Comparison of ENCODE assay signal across 8 cellular contexts in the genomic region with DNA sequence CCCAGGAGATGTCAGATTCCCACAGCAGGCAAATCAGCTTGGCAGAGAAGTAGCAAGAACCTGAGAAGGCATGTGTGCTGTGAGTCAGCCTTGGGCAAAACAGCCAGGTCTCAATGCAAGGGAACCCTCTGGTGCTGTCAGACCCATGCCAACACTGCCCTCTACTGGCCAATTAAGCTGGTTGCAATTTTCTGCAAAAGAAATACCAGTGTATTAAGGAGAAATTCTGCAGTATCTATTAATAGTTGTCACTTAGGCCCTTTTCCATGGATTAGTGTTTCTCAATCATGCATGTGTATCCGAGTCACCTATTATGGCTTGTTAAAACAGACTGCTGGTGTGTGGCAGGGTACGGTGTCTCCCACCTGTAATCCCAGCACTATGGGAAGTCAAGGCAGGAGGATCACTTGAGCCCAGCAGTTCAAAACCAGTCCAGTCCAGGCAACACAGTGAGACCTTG. TPM values are rescaled to one million over a fixed set of nuclear protein-coding genes. Genes with fewer than 3 reads are reported as not detected.
DNase-seq lines count a peak whose midpoint lies in the region; ATAC-seq, FAIRE-seq and TF ChIP-seq lines count a peak whose summit lies in the region.

No MANE protein-coding gene starts in this region.

- H2AFZ ChIP-seq in IMR-90 (replicated peaks; ENCODE audit: low read length, poor library complexity) (no peak overlapping the region), PC-9 (no peak overlapping the region)

- intact Hi-C loops in IMR-90 (cut with micrococcal nuclease): loop anchor here (1.0 to 5.0 kb wide), 5 partner anchors 97 to 161 kb away; no protein-coding TSS in a partner anchor
- intact Hi-C loops in PC-9 (cut with micrococcal nuclease; ENCODE audit: unreplicated experiment): loop anchor here (1.0 to 5.0 kb wide), 5 partner anchors 97 to 468 kb away; no protein-coding TSS in a partner anchor
- intact Hi-C loops in esophagus muscularis mucosa (cut with DNase I): loop anchor here (5.0 kb wide), 2 partner anchors 153 to 162 kb away; no protein-coding TSS in a partner anchor

- no peak overlapping the region for H2AK9ac ChIP-seq in IMR-90 (replicated peaks; ENCODE audit: low read depth, low read length, poor library complexity)

- H3K4me2 ChIP-seq in IMR-90 (ENCODE audit: low read depth, low read length) (no peak overlapping the region), PC-9 (no peak overlapping the region)

- H3K27ac Mint-ChIP-seq in naive thymus-derived CD8-positive, alpha-beta T cell: peak overlapping the region in 1 of 10 donors; percentile 16

- CTCF ChIA-PET in IMR-90 (lab: Yijun Ruan, JAX) (interaction anchor here (0.6 to 1.9 kb wide), 17 partner anchors 9 to 168 kb away, joined by 3 to 10 read pairs (median 3); no protein-coding TSS in a partner anchor), PC-9 (lab: Charles Lee) (interaction anchor here (0.6 to 1.4 kb wide), 4 partner anchors 23 to 161 kb away, joined by 3 to 9 read pairs (median 5); no protein-coding TSS in a partner anchor)

- no peaks in the 10 kb centered on the region for H3K9me2 ChIP-seq in PC-9 (ENCODE audit: insufficient read depth)

- ATAC-seq in IMR-90 (ENCODE audit: low read depth) (peak; percentile 87), GM18517 (IDR thresholded peaks at IDR 0.05; ENCODE audit: unreplicated experiment) (no peak)
- peak; percentile 90 to 98 for ATAC-seq in naive thymus-derived CD8-positive, alpha-beta T cell

- no peak overlapping the region for H2BK5ac ChIP-seq in IMR-90 (ENCODE audit: low read depth, low read length, poor library complexity, severe bottlenecking)

- peaks cover 78% of the 10 kb centered on the region for H4K20me1 ChIP-seq in IMR-90 (ENCODE audit: insufficient read depth, low read length)
- H4K20me1 ChIP-seq in PC-9 (ENCODE audit: insufficient read depth): peaks cover 11% of the 10 kb centered on the region

- 100% methylated on average over 1 of the region's 2 CpGs; no CpG with 5 or more reads in 1 of the 2 experiments for WGBS in IMR-90 (ENCODE audit: extremely low coverage in 2 of 2, insufficient read length in 1 of 2), 2 experiments
- 42% methylated on average over 2 of the region's 2 CpGs for WGBS in esophagus muscularis mucosa

- H2BK120ac ChIP-seq in IMR-90 (ENCODE audit: low read depth, low read length): no peak overlapping the region

- no peak overlapping the region for H2AK5ac ChIP-seq in IMR-90 (ENCODE audit: low read depth, low read length)

- H3K27me3 ChIP-seq in IMR-90 (ENCODE audit: control insufficient read depth, insufficient read depth, low read length) (no peaks in the 10 kb centered on the region), PC-9 (ENCODE audit: insufficient read depth, low read depth) (no peaks in the 10 kb centered on the region), esophagus muscularis mucosa (no peaks in the 10 kb centered on the region)

- H2BK20ac ChIP-seq in IMR-90 (ENCODE audit: low read depth, low read length): no peak overlapping the region

- no peak overlapping the region for H3K14ac ChIP-seq in IMR-90 (replicated peaks; ENCODE audit: low read depth, low read length)

- TF ChIP-seq POLR2A in IMR-90 (IDR thresholded peaks at IDR 0.05; ENCODE audit: low read depth, low read length): no peak
- TF ChIP-seq POLR2A in esophagus muscularis mucosa (IDR thresholded peaks at IDR 0.05; ENCODE audit: low read depth): no peak

- POLR2A ChIA-PET in IMR-90 (lab: Charles Lee; ENCODE audit: unreplicated experiment) (no interaction called here), PC-9 (lab: Charles Lee; ENCODE audit: unreplicated experiment) (interaction anchor here (0.6 kb wide), 2 partner anchors 208 to 291 kb away, joined by 3 to 5 read pairs; a partner anchor contains a TSS)
- POLR2A ChIA-PET in naive thymus-derived CD8-positive, alpha-beta T cell (lab: Charles Lee): interaction anchor here (1.7 kb wide), 1 partner anchor 165 kb away, joined by 8 read pairs; no protein-coding TSS in a partner anchor

- H2BK15ac ChIP-seq in IMR-90 (ENCODE audit: low read depth, low read length): no peak overlapping the region

- H4K5ac ChIP-seq in IMR-90 (ENCODE audit: low read depth, low read length): no peak overlapping the region

- H3K9me3 Mint-ChIP-seq in naive thymus-derived CD8-positive, alpha-beta T cell: no peaks in the 10 kb centered on the region

- peaks cover 23% of the 10 kb centered on the region; the same call in 1 of the 2 replicates for H3F3A ChIP-seq in PC-9 (ENCODE audit: insufficient read depth, low read depth)

- in situ Hi-C loops in IMR-90 (cut with MboI; ENCODE audit: low sequenced_read_pairs): loop anchor here (5.0 kb wide), 1 partner anchor 162 kb away; no protein-coding TSS in a partner anchor

- peaks cover 4% of the 10 kb centered on the region; the same call in 1 of the 2 replicates for H3K4me1 ChIP-seq in IMR-90 (ENCODE audit: control insufficient read depth, insufficient read depth, low read length)
- peaks cover 6% of the 10 kb centered on the region for H3K4me1 ChIP-seq in PC-9 (replicated peaks; ENCODE audit: insufficient read depth)
- peaks cover 23 to 40% (median 27%) of the 10 kb centered on the region in 4 donors for H3K4me1 ChIP-seq in esophagus muscularis mucosa

- no peaks in the 10 kb centered on the region for H3K27me3 Mint-ChIP-seq in naive thymus-derived CD8-positive, alpha-beta T cell

- peak; percentile 94 for FAIRE-seq in G401.6 (lab: Jason Lieb, UNC)

- DNase-seq in IMR-90: peak; percentile 96
- DNase-seq in PC-9: peak; percentile 69 to 78
- DNase-seq in activated T-cell treated with anti-CD3 and anti-CD28 coated beads for 4 hours: peak; percentile 55
- DNase-seq in esophagus muscularis mucosa (ENCODE audit: extremely low spot score): peak; percentile 93
- DNase-seq in naive thymus-derived CD8-positive, alpha-beta T cell: peak; percentile 35 to 88 (median 68)
- DNase-seq in stimulated activated CD8-positive, alpha-beta memory T cell treated with anti-CD3 and anti-CD28 coated beads, Interleukin-7, amount 100 ng/mL, for 48 hours (ENCODE audit: extremely low read depth in 1 of 2, low read depth in 1 of 2): peak; percentile 23 to 65

- H3K4me3 ChIP-seq in IMR-90 (ENCODE audit: insufficient read depth, low read depth, low read length) (no peak overlapping the region), PC-9 (no peak overlapping the region), esophagus muscularis mucosa (no peak overlapping the region)

- TF ChIP-seq EP300 in esophagus muscularis mucosa (IDR thresholded peaks at IDR 0.05): no peak

- peak; percentile 97 for TF ChIP-seq CTCF in IMR-90 (conservative IDR thresholded peaks at IDR 0.05; ENCODE audit: low read depth, low read length)
- TF ChIP-seq CTCF in PC-9 (conservative IDR thresholded peaks at IDR 0.05): peak; percentile 84
- peak; percentile 93 to 94 (median 93) for TF ChIP-seq CTCF in esophagus muscularis mucosa (IDR thresholded peaks at IDR 0.05)

- H3K27ac ChIP-seq in IMR-90 (ENCODE audit: insufficient read depth, low read length) (no peak overlapping the region), PC-9 (no peak overlapping the region), esophagus muscularis mucosa (replicated peaks in 1 of 4) (peak overlapping the region in 1 of 4 donors; percentile 12)

- peaks cover 0 to 8% (median 4%) of the 10 kb centered on the region in 4 donors for H3K4me1 Mint-ChIP-seq in naive thymus-derived CD8-positive, alpha-beta T cell

- dilution Hi-C loops in IMR-90 (cut with HindIII; ENCODE audit: low sequenced_read_pairs, unreplicated experiment): no loop called here

- peaks cover 14% of the 10 kb centered on the region; the same call in 1 of the 2 replicates for H3K79me2 ChIP-seq in PC-9 (ENCODE audit: low read depth)

- no peak overlapping the region for H3K4ac ChIP-seq in IMR-90 (ENCODE audit: low read depth, low read length)

- no peak overlapping the region for H3K9ac ChIP-seq in IMR-90 (ENCODE audit: low read depth, low read length)

- no peak overlapping the region for H3K56ac ChIP-seq in IMR-90 (ENCODE audit: extremely low read depth, insufficient read depth, low read length)

- H3K36me3 Mint-ChIP-seq in naive thymus-derived CD8-positive, alpha-beta T cell: peaks cover 0 to 13% (median 4%) of the 10 kb centered on the region in 3 donors

- H3K79me1 ChIP-seq in IMR-90 (ENCODE audit: low read depth in 1 of 2, low read length in 2 of 2): peaks cover 15 to 78% of the 10 kb centered on the region in 2 experiments

- no peak overlapping the region for H4K8ac ChIP-seq in IMR-90 (ENCODE audit: low read depth in 2 of 2, low read length in 2 of 2)

- H3K36me3 ChIP-seq in IMR-90 (ENCODE audit: control insufficient read depth, insufficient read depth, low read length) (peaks cover 10% of the 10 kb centered on the region), PC-9 (ENCODE audit: low read depth) (no peaks in the 10 kb centered on the region; the same call in 1 of the 2 replicates), esophagus muscularis mucosa (peaks cover 0 to 28% (median 9%) of the 10 kb centered on the region in 4 donors)

- no peak overlapping the region for H3K18ac ChIP-seq in IMR-90 (ENCODE audit: low read depth, low read length)

- H3K9me1 ChIP-seq in IMR-90 (ENCODE audit: insufficient read depth, low read length): no peaks in the 10 kb centered on the region; the same call in 1 of the 2 replicates

- peak; percentile 95 for TF ChIP-seq RAD21 in IMR-90 (IDR thresholded peaks at IDR 0.05; ENCODE audit: low read length)

- no peak overlapping the region for H3K23ac ChIP-seq in IMR-90 (ENCODE audit: low read depth, low read length)

- H3K4me3 Mint-ChIP-seq in naive thymus-derived CD8-positive, alpha-beta T cell: no peak overlapping the region

- BruUV-seq in IMR-90 (replicated peaks; lab: Mats Ljungman, UMichigan): no TSS peak
- no TSS peak for BruUV-seq in PC-9 (replicated peaks; lab: Mats Ljungman, UMichigan)

- no peak overlapping the region for H4K91ac ChIP-seq in IMR-90 (ENCODE audit: insufficient read depth, low read depth, low read length)

- H3K9me3 ChIP-seq in IMR-90 (ENCODE audit: control insufficient read depth, insufficient read depth, low read length) (no peaks in the 10 kb centered on the region), PC-9 (ENCODE audit: insufficient read depth, low read depth) (no peaks in the 10 kb centered on the region), esophagus muscularis mucosa (no peaks in the 10 kb centered on the region)

TF ChIP-seq in IMR-90, 13 proteins besides CTCF, POLR2A, EP300 and RAD21 (continues in another document):
- TF ChIP-seq CHD1 (IDR thresholded peaks at IDR 0.05; ENCODE audit: low read depth, low read length): no peak
- no peak for TF ChIP-seq MAZ (IDR thresholded peaks at IDR 0.05; ENCODE audit: borderline replicate concordance, low read depth, low read length)
- peak; percentile 94 for TF ChIP-seq MXI1 (IDR thresholded peaks at IDR 0.05; ENCODE audit: borderline replicate concordance, low read depth, low read length)
- no peak for TF ChIP-seq MAFK (IDR thresholded peaks at IDR 0.05; ENCODE audit: low read depth, low read length)

RNA-seq across cellular contexts. Expression of a gene that starts 26.2 kb away (rescaled TPM):
- 80.5 and 87.8 TPM in 2 replicates for total RNA-seq in IMR-90 (2012; rRNA removed)
- polyA plus RNA-seq in IMR-90 (2012; rRNA removed): 216 and 229 TPM in 2 replicates
- polyA plus RNA-seq in IMR-90 (2012; cell fraction: cytosol; rRNA removed): 110 and 154 TPM in 2 replicates
- 236 and 307 TPM in 2 replicates for polyA plus RNA-seq in IMR-90 (2012; cell fraction: nucleus; rRNA removed; ENCODE audit: low replicate concordance)
- 157 and 187 TPM in 2 replicates for total RNA-seq in PC-9 (2021)
- total RNA-seq in esophagus muscularis mucosa: 100 to 1,000 TPM; 239 to 338 (median 284) TPM
- total RNA-seq in naive thymus-derived CD8-positive, alpha-beta T cell: 10 to 100 TPM; 53.0 to 56.8 TPM
- polyA plus RNA-seq in naive thymus-derived CD8-positive, alpha-beta T cell: 10 to 100 TPM; 17.8 to 29.5 (median 25.2) TPM

Comparison
In these comparisons a context has a peak if more than half of its experiments do, and no peak if none do; other contexts are left out.
1. DNase-seq: peak in every context shown above with its lines; median percentile 96 in IMR-90; 93 in esophagus muscularis mucosa; 74 in PC-9; 68 in naive thymus-derived CD8-positive, alpha-beta T cell; 55 in activated T-cell treated with anti-CD3 and anti-CD28 coated beads for 4 hours; 44 in stimulated activated CD8-positive, alpha-beta memory T cell treated with anti-CD3 and anti-CD28 coated beads, Interleukin-7, amount 100 ng/mL, for 48 hours.